Comparison of ENCODE assay signal across 8 cellular contexts in the genomic region with DNA sequence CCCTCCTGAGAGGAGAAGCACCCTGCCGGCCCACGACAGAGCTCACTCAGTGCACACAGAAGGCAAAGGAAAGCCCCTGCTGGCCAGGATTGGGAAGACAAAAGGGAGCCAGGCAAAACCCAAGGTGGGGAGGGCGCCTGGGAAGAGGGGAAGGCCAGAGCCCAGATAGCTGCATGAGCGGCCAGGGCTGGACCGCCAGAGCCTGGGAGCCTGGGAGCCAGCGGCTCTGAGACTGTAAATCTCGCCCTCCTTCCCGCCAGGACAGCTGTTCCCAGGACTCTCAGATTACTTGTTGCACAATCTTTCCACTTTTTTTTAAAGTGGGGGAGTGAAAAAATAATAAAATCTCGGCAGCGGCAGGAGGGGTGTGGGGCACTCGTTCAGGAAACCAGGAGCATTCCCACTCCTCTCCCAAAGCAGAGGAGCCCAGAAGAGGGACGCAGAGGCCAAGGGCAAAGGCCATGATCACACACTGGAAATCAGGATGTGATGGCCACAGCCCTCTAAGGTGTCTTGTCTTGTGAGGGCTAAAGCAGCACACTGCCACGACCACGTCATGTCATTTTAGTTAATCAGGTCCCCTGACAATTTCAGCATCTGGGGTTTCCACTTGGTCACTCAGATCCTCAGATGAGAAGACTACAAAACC. TPM values are rescaled to one million over a fixed set of nuclear protein-coding genes. Genes with fewer than 3 reads are reported as not detected.
DNase-seq lines count a peak whose midpoint lies in the region; ATAC-seq, FAIRE-seq and TF ChIP-seq lines count a peak whose summit lies in the region.

No MANE protein-coding gene starts in this region.

- H3K4me3 Mint-ChIP-seq in activated naive CD4-positive, alpha-beta T cell treated with anti-CD3 and anti-CD28 coated beads for 36 hours = no peak overlapping the region

- no peaks in the 10 kb centered on the region for H3K27me3 ChIP-seq in pancreas

- H3K36me3 ChIP-seq in pancreas = peaks cover 4 to 62% (median 33%) of the 10 kb centered on the region in 3 donors

- H3K4me3 ChIP-seq in pancreas = no peak overlapping the region

- TF ChIP-seq CTCF in pancreas (IDR thresholded peaks at IDR 0.05) = peak in 2 of 4 donors; percentile 9 to 17

- FAIRE-seq in pancreas (lab: Jason Lieb, UNC) = no peak

- no peaks in the 10 kb centered on the region for H3K27me3 Mint-ChIP-seq in activated naive CD4-positive, alpha-beta T cell treated with anti-CD3 and anti-CD28 coated beads for 36 hours (ENCODE audit: low read depth)

- intact Hi-C loops in pancreas (cut with DNase I) = loop anchor here in 2 of 3 donors (5.0 to 10.0 kb wide), 2 partner anchors 75 to 303 kb away; no protein-coding TSS in a partner anchor
- intact Hi-C loops in activated naive CD4-positive, alpha-beta T cell treated with anti-CD3 and anti-CD28 coated beads for 36 hours (cut with micrococcal nuclease) = no loop called here

- peak overlapping the region in 3 of 4 donors; percentile 36 to 73 (median 52) for H3K27ac ChIP-seq in pancreas

- CTCF ChIA-PET in activated naive CD4-positive, alpha-beta T cell treated with anti-CD3 and anti-CD28 coated beads for 36 hours (lab: Charles Lee) = no interaction called here

- H3K36me3 Mint-ChIP-seq in activated naive CD4-positive, alpha-beta T cell treated with anti-CD3 and anti-CD28 coated beads for 36 hours (ENCODE audit: low read depth) = peaks cover 34% of the 10 kb centered on the region

- peak; percentile 38 to 59 (median 52) for ATAC-seq in pancreas
- no peak for ATAC-seq in HG02970 (IDR thresholded peaks at IDR 0.05; ENCODE audit: low FRiP score, unreplicated experiment)
- ATAC-seq in HG03095 (IDR thresholded peaks at IDR 0.05; ENCODE audit: unreplicated experiment) = no peak

- no peaks in the 10 kb centered on the region for H3K9me3 Mint-ChIP-seq in activated naive CD4-positive, alpha-beta T cell treated with anti-CD3 and anti-CD28 coated beads for 36 hours

- peaks cover 0 to 13% (median 4%) of the 10 kb centered on the region in 3 donors for H3K4me1 ChIP-seq in pancreas

- 43 to 44% methylated on average over 14 of the region's 14 CpGs for WGBS in pancreas, 2 donors

- peak; percentile 48 for DNase-seq in DMS114 treated with DMSO at 0.1 percent for 48 hours (lab: John Stamatoyannopoulos, UW; ENCODE audit: unreplicated experiment)
- peak; percentile 15 for DNase-seq in RPMI8226
- peak; percentile 97 for DNase-seq in fibroblast of peridontal ligament (ENCODE audit: extremely low read depth)
- peak in 3 of 6 donors; percentile 53 to 60 (median 53) for DNase-seq in pancreas
- no peak for DNase-seq in NCI-H345 (lab: John Stamatoyannopoulos, UW)
- DNase-seq in activated naive CD4-positive, alpha-beta T cell treated with anti-CD3 and anti-CD28 coated beads for 36 hours = no peak

- H3K9me3 ChIP-seq in pancreas = no peaks in the 10 kb centered on the region

- H3K27ac Mint-ChIP-seq in activated naive CD4-positive, alpha-beta T cell treated with anti-CD3 and anti-CD28 coated beads for 36 hours = no peak overlapping the region

- H3K4me1 Mint-ChIP-seq in activated naive CD4-positive, alpha-beta T cell treated with anti-CD3 and anti-CD28 coated beads for 36 hours (ENCODE audit: low read depth) = no peaks in the 10 kb centered on the region

RNA-seq across cellular contexts. Expression of gene EPHX3, which starts 19.6 kb away (rescaled TPM):
- total RNA-seq in pancreas = under 1 TPM in 4 of 6 donors, not detected in 2; 0.09 to 0.59 (median 0.17) TPM
- under 1 TPM in 1 of 2 donors, not detected in 1; 0.16 TPM for polyA plus RNA-seq in pancreas
- total RNA-seq in activated naive CD4-positive, alpha-beta T cell treated with anti-CD3 and anti-CD28 coated beads for 36 hours = not detected

RNA-seq across cellular contexts. Expression of gene NOTCH3, which starts 51.1 kb away (rescaled TPM):
- 10 to 100 TPM in 5 of 6 donors, 1 to 10 TPM in 1; 8.4 to 29.4 (median 13.4) TPM for total RNA-seq in pancreas
- 1 to 10 TPM; 7.3 to 8.0 TPM for polyA plus RNA-seq in pancreas
- total RNA-seq in activated naive CD4-positive, alpha-beta T cell treated with anti-CD3 and anti-CD28 coated beads for 36 hours = not detected

Comparison
In these comparisons a context has a peak if more than half of its experiments do, and no peak if none do; other contexts are left out.
1. DNase-seq: peak in DMS114 treated with DMSO at 0.1 percent for 48 hours (single experiment), RPMI8226 (single experiment) and fibroblast of peridontal ligament (single experiment); none in NCI-H345 (single experiment) and activated naive CD4-positive, alpha-beta T cell treated with anti-CD3 and anti-CD28 coated beads for 36 hours (single experiment).
2. ATAC-seq: peak in pancreas (4 of 4); none in HG02970 (single experiment) and HG03095 (single experiment).
3. RNA of gene NOTCH3, which starts 51.1 kb away (total RNA-seq): 8.4 to 29.4 TPM in pancreas; not detected in activated naive CD4-positive, alpha-beta T cell treated with anti-CD3 and anti-CD28 coated beads for 36 hours; every median in the first group is over 4 times any median in the second.